8 cellular contexts compared by ENCODE assay signal in genomic region chr2:85611217-85611704, GRCh38. TPM values are rescaled to one million over a fixed set of nuclear protein-coding genes. Genes with fewer than 3 reads are reported as not detected.
A peak's percentile ranks its signal among the peaks of the same experiment; 100 is the strongest.
DNase-seq lines count a peak whose midpoint lies in the region; ATAC-seq and TF ChIP-seq lines count a peak whose summit lies in the region.

No MANE protein-coding gene starts in this region.

- H3K4me3 ChIP-seq in AG09309 (ENCODE audit: control insufficient read depth, low read depth, low read length) (peak overlapping the region; percentile 74), astrocyte of the spinal cord (ENCODE audit: low read depth, low read length) (peak overlapping the region; percentile 67), lung (peak overlapping the region; percentile 70), aorta (ENCODE audit: low read length in 2 of 2) (peak overlapping the region; percentile 74 to 91)

- no peaks in the 10 kb centered on the region for H3K27me3 ChIP-seq in lung (ENCODE audit: control insufficient read depth, insufficient read depth)
- H3K27me3 ChIP-seq in aorta (ENCODE audit: control insufficient read depth in 1 of 2, insufficient read depth in 2 of 2, low read length in 1 of 2), result no peaks in the 10 kb centered on the region

- DNase-seq in AG09309 (ENCODE audit: low read depth) (no peak), astrocyte of the spinal cord (ENCODE audit: low read depth, low spot score) (peak; percentile 5), lung (ENCODE audit: low spot score) (no peak), aorta (peak in 1 of 2 donors; percentile 28), GM13976 (ENCODE audit: low spot score) (no peak), islet precursor cell (no peak)

- H3K9me3 ChIP-seq in lung (ENCODE audit: control insufficient read depth in 2 of 2, insufficient read depth in 1 of 2, low read length in 1 of 2) (no peaks in the 10 kb centered on the region), aorta (ENCODE audit: control insufficient read depth, low read length) (no peaks in the 10 kb centered on the region)

- in situ Hi-C loops in astrocyte of the spinal cord (cut with HindIII; ENCODE audit: low sequenced_read_pairs), result no loop called here
- in situ Hi-C loops in GM13976 (cut with MboI; ENCODE audit: low sequenced_read_pairs, unreplicated experiment), result no loop called here

- H3K27ac ChIP-seq in lung (ENCODE audit: low read depth in 1 of 2, low read length in 1 of 2) (peak overlapping the region; percentile 68 to 86), aorta (ENCODE audit: low read depth in 1 of 2, low read length in 2 of 2) (peak overlapping the region in 1 of 2 donors; percentile 28)

- H3K36me3 ChIP-seq in lung (ENCODE audit: control insufficient read depth in 2 of 2, insufficient read depth in 2 of 2, low read length in 2 of 2) (peaks cover 0 to 15% of the 10 kb centered on the region in 2 donors), aorta (ENCODE audit: control insufficient read depth in 1 of 2, insufficient read depth in 2 of 2, low read length in 1 of 2) (peaks cover 2 to 5% of the 10 kb centered on the region in 2 donors)

- ATAC-seq in HG02938 (IDR thresholded peaks at IDR 0.05; ENCODE audit: unreplicated experiment) (peak; percentile 9), lung (ENCODE audit: insufficient read depth, low FRiP score) (peak; percentile 2), aorta (ENCODE audit: low FRiP score) (no peak), esophagus mucosa (no peak)

- no peak for TF ChIP-seq CTCF in AG09309 (IDR thresholded peaks at IDR 0.05; ENCODE audit: control insufficient read depth, insufficient read depth, low read depth, low read length, missing control alignments)
- TF ChIP-seq CTCF in astrocyte of the spinal cord (IDR thresholded peaks at IDR 0.05; ENCODE audit: low read depth, low read length), result no peak
- no peak for TF ChIP-seq CTCF in lung (IDR thresholded peaks at IDR 0.05; ENCODE audit: control extremely low read depth, extremely low read depth)
- TF ChIP-seq CTCF in GM13976 (IDR thresholded peaks at IDR 0.05; ENCODE audit: borderline replicate concordance, control extremely low read depth, extremely low read depth, insufficient read depth, missing control alignments), result no peak

- WGBS in lung, 2 donors, result 9 to 12% methylated on average over 21 to 24 of the region's 24 CpGs
- 2 to 5% methylated on average over 24 of the region's 24 CpGs for WGBS in aorta, 2 donors

- H3K4me1 ChIP-seq in lung (ENCODE audit: control insufficient read depth in 2 of 2, insufficient read depth in 2 of 2, low read length in 2 of 2) (peaks cover 0 to 8% of the 10 kb centered on the region in 2 donors), aorta (ENCODE audit: control insufficient read depth in 1 of 2, insufficient read depth in 2 of 2, low read length in 2 of 2) (peaks cover under 1 to 5% of the 10 kb centered on the region in 2 donors)

- intact Hi-C loops in aorta (cut with DNase I), result no loop called here

RNA-seq across cellular contexts. Expression of gene C2orf68, which starts 0.6 kb away (rescaled TPM):
- total RNA-seq in lung (10 to 100 TPM; 38.4 to 43.0 TPM), aorta (10 to 100 TPM; 22.8 to 35.2 TPM), esophagus mucosa (23.7 TPM)
- polyA plus RNA-seq in lung (10 to 100 TPM; 23.2 to 51.9 TPM), aorta (10 to 100 TPM; 15.5 to 19.9 TPM)

RNA-seq across cellular contexts. Expression of gene USP39, which starts 4.7 kb away (rescaled TPM):
- total RNA-seq in lung, result 10 to 100 TPM; 40.9 to 42.9 TPM
- 10 to 100 TPM; 29.9 to 42.1 TPM for polyA plus RNA-seq in lung
- total RNA-seq in aorta, result 10 to 100 TPM; 27.4 to 37.0 TPM
- 10 to 100 TPM; 33.6 to 37.0 TPM for polyA plus RNA-seq in aorta
- total RNA-seq in esophagus mucosa, result 28.2 TPM

RNA-seq across cellular contexts. Expression of gene TMEM150A, which starts 8.8 kb away (rescaled TPM):
- total RNA-seq in lung, result 10 to 100 TPM; 10.2 to 29.0 TPM
- 10 to 100 TPM; 34.5 to 48.6 TPM for polyA plus RNA-seq in lung
- 10 to 100 TPM; 13.9 to 19.2 TPM for total RNA-seq in aorta
- polyA plus RNA-seq in aorta, result 10 to 100 TPM; 17.8 to 27.8 TPM
- 7.9 TPM for total RNA-seq in esophagus mucosa

RNA-seq across cellular contexts. Expression of gene RNF181, which starts 15.7 kb away (rescaled TPM):
- total RNA-seq in lung (100 to 1,000 TPM in 1 of 2 donors, 10 to 100 TPM in 1; 90.2 to 105 TPM), aorta (10 to 100 TPM; 76.0 to 98.5 TPM), esophagus mucosa (95.2 TPM)
- polyA plus RNA-seq in lung (100 to 1,000 TPM; 265 to 296 TPM), aorta (100 to 1,000 TPM; 148 to 203 TPM)

RNA-seq across cellular contexts. Expression of gene VAMP5, which starts 27.0 kb away (rescaled TPM):
- 10 to 100 TPM; 18.5 to 68.8 TPM for total RNA-seq in lung
- 100 to 1,000 TPM in 1 of 2 donors, 10 to 100 TPM in 1; 77.3 to 165 TPM for polyA plus RNA-seq in lung
- total RNA-seq in aorta, result 10 to 100 TPM; 60.3 to 83.8 TPM
- 100 to 1,000 TPM; 180 to 186 TPM for polyA plus RNA-seq in aorta
- total RNA-seq in esophagus mucosa, result 24.2 TPM

Comparison
In these comparisons a context has a peak if more than half of its experiments do, and no peak if none do; other contexts are left out.
1. ATAC-seq: peak in HG02938 (single experiment) and lung (single experiment); none in aorta (single experiment) and esophagus mucosa (single experiment).
2. Peak in every context shown above with its lines, with median percentiles within 50 percentile points of each other: H3K4me3 ChIP-seq.